ENCODE assay signal across 23 cellular contexts in genomic region chr15:33467816-33468163, GRCh38.
A peak's percentile ranks its signal among the peaks of the same experiment; 100 is the strongest.
DNase-seq lines count a peak whose midpoint lies in the region; ATAC-seq, FAIRE-seq and TF ChIP-seq lines count a peak whose summit lies in the region.
"Had no signal": no experiment of that assay in that cellular context is flagged by ENCODE, and none has a peak within 500 bp of the region (broad histone marks: within the 10 kb centered on the region; RNA-seq: fewer than 3 reads in every experiment).

No MANE protein-coding gene starts in this region.

- TF ChIP-seq CTCF in gastrocnemius medialis (IDR thresholded peaks at IDR 0.05 in 4 of 5, conservative IDR thresholded peaks at IDR 0.05 in 1 of 5), result no peak

- ATAC-seq in gastrocnemius medialis (peak; percentile 87 to 92), GM18519 (IDR thresholded peaks at IDR 0.05; ENCODE audit: low FRiP score, unreplicated experiment) (no peak)
- ATAC-seq: HCT116, HepG2 had no signal

- H3K4me2 ChIP-seq in BLaER1 treated with 17β-estradiol and CSF1 and Interleukin-3, amounts not matched to agents 10 nM and 100 nM, result peak overlapping the region in 9 of 11 experiments; percentile 31 to 65 (median 44); a peak in 16 of 22 replicates

- no peaks in the 10 kb centered on the region for H4K20me1 ChIP-seq in BLaER1 treated with 17β-estradiol and CSF1 and Interleukin-3, amounts not matched to agents 10 nM and 100 nM

- no peak for FAIRE-seq in H54 (lab: Jason Lieb, UNC)
- FAIRE-seq: D721Med, GM12892, GM18507, GM19239, HepG2 had no signal

- intact Hi-C loops in gastrocnemius medialis (cut with DNase I; ENCODE audit: low total_unique reads), result loop anchor here (1.0 to 5.0 kb wide), 3 partner anchors 54 to 70 kb away; no protein-coding TSS in a partner anchor

- TF ChIP-seq POLR2A in gastrocnemius medialis (IDR thresholded peaks at IDR 0.05), result no peak
- TF ChIP-seq POLR2A in H54 (IDR thresholded peaks at IDR 0.05; ENCODE audit: low read depth, low read length), result no peak

- in situ Hi-C loops in gastrocnemius medialis (cut with MboI; ENCODE audit: low sequenced_read_pairs in 4 of 4), result no loop called here

- no peaks in the 10 kb centered on the region for H3K36me3 ChIP-seq in BLaER1 treated with 17β-estradiol and CSF1 and Interleukin-3, amounts not matched to agents 10 nM and 100 nM
- H3K36me3 ChIP-seq in gastrocnemius medialis, result no peaks in the 10 kb centered on the region

- peaks cover 0 to 12% (median 9%) of the 10 kb centered on the region in 10 experiments; a peak in 15 of 20 replicates for H3K4me1 ChIP-seq in BLaER1 treated with 17β-estradiol and CSF1 and Interleukin-3, amounts not matched to agents 10 nM and 100 nM
- H3K4me1 ChIP-seq in gastrocnemius medialis, result peaks cover 11 to 16% of the 10 kb centered on the region in 2 donors

- no peak overlapping the region for H3K4me3 ChIP-seq in BLaER1 treated with 17β-estradiol and CSF1 and Interleukin-3, amounts not matched to agents 10 nM and 100 nM
- peak overlapping the region in 1 of 4 donors; percentile 11 for H3K4me3 ChIP-seq in gastrocnemius medialis

- H3K27ac ChIP-seq in BLaER1 treated with 17β-estradiol and CSF1 and Interleukin-3, amounts not matched to agents 10 nM and 100 nM, result no peak overlapping the region
- H3K27ac ChIP-seq in gastrocnemius medialis, result peak overlapping the region; percentile 80 to 85 (median 82)

- H3K9ac ChIP-seq in BLaER1 treated with 17β-estradiol and CSF1 and Interleukin-3, amounts not matched to agents 10 nM and 100 nM, result no peak overlapping the region

- H3K27me3 ChIP-seq in BLaER1 treated with 17β-estradiol and CSF1 and Interleukin-3, amounts not matched to agents 10 nM and 100 nM, result no peaks in the 10 kb centered on the region
- no peaks in the 10 kb centered on the region for H3K27me3 ChIP-seq in gastrocnemius medialis

- H3K9me3 ChIP-seq in BLaER1 treated with 17β-estradiol and CSF1 and Interleukin-3, amounts not matched to agents 10 nM and 100 nM (replicated peaks in 1 of 11), result no peaks in the 10 kb centered on the region
- no peaks in the 10 kb centered on the region for H3K9me3 ChIP-seq in gastrocnemius medialis

- peak; percentile 9 for DNase-seq in OCI-M1 (lab: John Stamatoyannopoulos, UW)
- DNase-seq in myocyte (ENCODE audit: low read depth), result peak; percentile 53
- DNase-seq in gastrocnemius medialis, result peak; percentile 23 to 69
- DNase-seq in DMS79 (lab: John Stamatoyannopoulos, UW), result no peak
- DNase-seq in activated CD8-positive, alpha-beta memory T cell treated with anti-CD3 and anti-CD28 coated beads, Interleukin-2, amount 50 U/mL, for 4 hours, result no peak
- DNase-seq in H54 (ENCODE audit: insufficient read length, low spot score), result no peak
- DNase-seq: 8988T; C1 segment of cervical spinal cord; CD4-positive, CD25-positive, alpha-beta regulatory T cell; CD8-positive, alpha-beta memory T cell; COR-L47; GDM1; H7; HFFc6; KG1 had no signal

Comparison
In these comparisons a context has a peak if more than half of its experiments do, and no peak if none do; other contexts are left out.
1. H3K27ac ChIP-seq: peak in gastrocnemius medialis (4 of 4); none in BLaER1 treated with 17β-estradiol and CSF1 and Interleukin-3, amounts not matched to agents 10 nM and 100 nM (0 of 11).
2. DNase-seq: peak in OCI-M1 (single experiment), myocyte (single experiment) and gastrocnemius medialis (2 of 2); none in DMS79 (single experiment), activated CD8-positive, alpha-beta memory T cell treated with anti-CD3 and anti-CD28 coated beads, Interleukin-2, amount 50 U/mL, for 4 hours (single experiment) and H54 (single experiment).